In the genomic region with DNA sequence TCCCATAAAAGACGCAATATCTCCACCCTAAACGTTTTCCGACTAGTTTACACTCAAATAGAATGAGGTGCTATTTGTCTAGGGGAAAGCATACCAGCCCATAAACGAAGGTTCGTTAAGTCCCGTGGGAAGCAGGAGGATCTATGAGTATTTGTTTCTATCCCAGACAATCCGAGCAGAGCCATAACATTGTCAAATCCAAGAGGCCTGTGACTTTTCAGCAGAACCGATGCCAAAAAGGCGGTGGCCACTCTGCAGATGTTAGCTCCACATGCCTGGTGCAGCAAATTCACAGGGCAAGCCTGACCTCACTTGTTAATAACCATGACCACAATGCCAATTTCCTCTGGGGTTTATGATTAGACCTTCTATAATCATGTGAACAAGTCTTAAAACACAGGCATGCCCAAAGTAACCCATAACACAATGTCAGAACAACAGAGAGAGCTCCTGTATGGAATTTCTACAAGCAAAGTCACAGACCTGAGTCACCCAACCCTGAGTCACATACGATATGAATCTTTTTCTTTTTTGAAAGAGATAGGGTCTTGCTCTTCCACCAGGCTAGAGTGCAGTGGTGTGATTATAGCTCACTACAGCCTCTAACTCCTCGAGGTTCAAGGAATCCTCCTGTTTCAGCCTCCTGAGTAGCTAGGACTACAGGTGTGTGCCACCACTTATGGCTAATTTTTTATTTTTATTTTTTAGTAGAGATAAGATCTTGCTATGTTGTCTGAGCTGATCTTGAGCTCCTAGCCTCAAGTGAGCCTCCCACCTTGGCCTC, we compare ENCODE assay signal across 1 cellular context.
TF ChIP-seq lines count a peak whose summit lies in the region.

No MANE protein-coding gene starts in this region.

TF ChIP-seq in K562, 482 proteins besides CTCF, POLR2A, EP300 and RAD21 (continued from another document and continues in another):
- TF ChIP-seq, protein P1, sequence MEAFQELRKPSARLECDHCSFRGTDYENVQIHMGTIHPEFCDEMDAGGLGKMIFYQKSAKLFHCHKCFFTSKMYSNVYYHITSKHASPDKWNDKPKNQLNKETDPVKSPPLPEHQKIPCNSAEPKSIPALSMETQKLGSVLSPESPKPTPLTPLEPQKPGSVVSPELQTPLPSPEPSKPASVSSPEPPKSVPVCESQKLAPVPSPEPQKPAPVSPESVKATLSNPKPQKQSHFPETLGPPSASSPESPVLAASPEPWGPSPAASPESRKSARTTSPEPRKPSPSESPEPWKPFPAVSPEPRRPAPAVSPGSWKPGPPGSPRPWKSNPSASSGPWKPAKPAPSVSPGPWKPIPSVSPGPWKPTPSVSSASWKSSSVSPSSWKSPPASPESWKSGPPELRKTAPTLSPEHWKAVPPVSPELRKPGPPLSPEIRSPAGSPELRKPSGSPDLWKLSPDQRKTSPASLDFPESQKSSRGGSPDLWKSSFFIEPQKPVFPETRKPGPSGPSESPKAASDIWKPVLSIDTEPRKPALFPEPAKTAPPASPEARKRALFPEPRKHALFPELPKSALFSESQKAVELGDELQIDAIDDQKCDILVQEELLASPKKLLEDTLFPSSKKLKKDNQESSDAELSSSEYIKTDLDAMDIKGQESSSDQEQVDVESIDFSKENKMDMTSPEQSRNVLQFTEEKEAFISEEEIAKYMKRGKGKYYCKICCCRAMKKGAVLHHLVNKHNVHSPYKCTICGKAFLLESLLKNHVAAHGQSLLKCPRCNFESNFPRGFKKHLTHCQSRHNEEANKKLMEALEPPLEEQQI (IDR thresholded peaks at IDR 0.05) = peak; percentile 86
- TF ChIP-seq, protein P2, sequence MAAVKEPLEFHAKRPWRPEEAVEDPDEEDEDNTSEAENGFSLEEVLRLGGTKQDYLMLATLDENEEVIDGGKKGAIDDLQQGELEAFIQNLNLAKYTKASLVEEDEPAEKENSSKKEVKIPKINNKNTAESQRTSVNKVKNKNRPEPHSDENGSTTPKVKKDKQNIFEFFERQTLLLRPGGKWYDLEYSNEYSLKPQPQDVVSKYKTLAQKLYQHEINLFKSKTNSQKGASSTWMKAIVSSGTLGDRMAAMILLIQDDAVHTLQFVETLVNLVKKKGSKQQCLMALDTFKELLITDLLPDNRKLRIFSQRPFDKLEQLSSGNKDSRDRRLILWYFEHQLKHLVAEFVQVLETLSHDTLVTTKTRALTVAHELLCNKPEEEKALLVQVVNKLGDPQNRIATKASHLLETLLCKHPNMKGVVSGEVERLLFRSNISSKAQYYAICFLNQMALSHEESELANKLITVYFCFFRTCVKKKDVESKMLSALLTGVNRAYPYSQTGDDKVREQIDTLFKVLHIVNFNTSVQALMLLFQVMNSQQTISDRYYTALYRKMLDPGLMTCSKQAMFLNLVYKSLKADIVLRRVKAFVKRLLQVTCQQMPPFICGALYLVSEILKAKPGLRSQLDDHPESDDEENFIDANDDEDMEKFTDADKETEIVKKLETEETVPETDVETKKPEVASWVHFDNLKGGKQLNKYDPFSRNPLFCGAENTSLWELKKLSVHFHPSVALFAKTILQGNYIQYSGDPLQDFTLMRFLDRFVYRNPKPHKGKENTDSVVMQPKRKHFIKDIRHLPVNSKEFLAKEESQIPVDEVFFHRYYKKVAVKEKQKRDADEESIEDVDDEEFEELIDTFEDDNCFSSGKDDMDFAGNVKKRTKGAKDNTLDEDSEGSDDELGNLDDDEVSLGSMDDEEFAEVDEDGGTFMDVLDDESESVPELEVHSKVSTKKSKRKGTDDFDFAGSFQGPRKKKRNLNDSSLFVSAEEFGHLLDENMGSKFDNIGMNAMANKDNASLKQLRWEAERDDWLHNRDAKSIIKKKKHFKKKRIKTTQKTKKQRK (IDR thresholded peaks at IDR 0.05; ENCODE audit: borderline replicate concordance, low read depth, low read length) = no peak
- TF ChIP-seq TCF3 (CRISPR knock-in tag; IDR thresholded peaks at IDR 0.05) (peak; percentile 37; the same call in 1 of the 2 replicates), SIN3A (IDR thresholded peaks at IDR 0.05; ENCODE audit: borderline replicate concordance in 2 of 2, control insufficient read depth in 1 of 2, low read depth in 2 of 2, low read length in 2 of 2) (no peak), TRIM24 (IDR thresholded peaks at IDR 0.05) (0 out of 4 replicates have a peak, but pooled peaks have one; percentile 35 to 52), TEAD1 (CRISPR knock-in tag; IDR thresholded peaks at IDR 0.05) (0 out of 4 replicates have a peak, but pooled peaks of 1 of the 2 experiments have one; percentile 17), SIX5 (IDR thresholded peaks at IDR 0.05; ENCODE audit: borderline replicate concordance in 1 of 2, insufficient read depth in 1 of 2, low read depth in 1 of 2, low read length in 2 of 2) (no peak), HMG20B (CRISPR knock-in tag; IDR thresholded peaks at IDR 0.05) (no peak), SAFB2 (IDR thresholded peaks at IDR 0.05; ENCODE audit: borderline replicate concordance, low read depth, low read length, severe bottlenecking) (no peak), FOXM1 (IDR thresholded peaks at IDR 0.05; ENCODE audit: low read depth) (peak; percentile 48; the same call in 1 of the 2 replicates), FOXM1 (CRISPR knock-in tag; IDR thresholded peaks at IDR 0.05; ENCODE audit: low read depth) (no peak), SMAD2 (IDR thresholded peaks at IDR 0.05; ENCODE audit: low read depth, low read length) (no peak), NFE2 (IDR thresholded peaks at IDR 0.05; ENCODE audit: low read depth) (peak; percentile 85), EZH2 (IDR thresholded peaks at IDR 0.05; ENCODE audit: borderline replicate concordance, low read depth, low read length) (no peak), ZNF263 (CRISPR knock-in tag; IDR thresholded peaks at IDR 0.05; ENCODE audit: borderline replicate concordance) (no peak), BCOR (IDR thresholded peaks at IDR 0.05) (peak; percentile 69), MAFK (IDR thresholded peaks at IDR 0.05; ENCODE audit: low read length) (peak; percentile 30; the same call in 1 of the 2 replicates), ZNF239 (CRISPR knock-in tag; IDR thresholded peaks at IDR 0.05) (no peak), ESRRA (IDR thresholded peaks at IDR 0.05; ENCODE audit: borderline replicate concordance, low read depth) (no peak), SRSF7 (optimal IDR thresholded peaks at IDR 0.05; ENCODE audit: low read depth, low read length) (no peak), ZNF3 (CRISPR knock-in tag; IDR thresholded peaks at IDR 0.05) (peak; percentile 75; the same call in 1 of the 2 replicates), NEUROD1 (IDR thresholded peaks at IDR 0.05; ENCODE audit: borderline replicate concordance, low read depth, low read length, partially characterized antibody) (peak; percentile 29), CBX8 (IDR thresholded peaks at IDR 0.05; ENCODE audit: borderline replicate concordance, extremely low read depth, low read depth, low read length, poor library complexity, severe bottlenecking) (no peak), HDAC2 (IDR thresholded peaks at IDR 0.05) (peak; percentile 75), TEAD4 (IDR thresholded peaks at IDR 0.05; ENCODE audit: low read length) (peak; percentile 50), TEAD4 (CRISPR knock-in tag; IDR thresholded peaks at IDR 0.05; ENCODE audit: borderline replicate concordance) (no peak), SP1 (CRISPR knock-in tag; IDR thresholded peaks at IDR 0.05) (no peak), CCAR2 (IDR thresholded peaks at IDR 0.05; ENCODE audit: low read depth, low read length) (no peak)
- TF ChIP-seq, protein P3, sequence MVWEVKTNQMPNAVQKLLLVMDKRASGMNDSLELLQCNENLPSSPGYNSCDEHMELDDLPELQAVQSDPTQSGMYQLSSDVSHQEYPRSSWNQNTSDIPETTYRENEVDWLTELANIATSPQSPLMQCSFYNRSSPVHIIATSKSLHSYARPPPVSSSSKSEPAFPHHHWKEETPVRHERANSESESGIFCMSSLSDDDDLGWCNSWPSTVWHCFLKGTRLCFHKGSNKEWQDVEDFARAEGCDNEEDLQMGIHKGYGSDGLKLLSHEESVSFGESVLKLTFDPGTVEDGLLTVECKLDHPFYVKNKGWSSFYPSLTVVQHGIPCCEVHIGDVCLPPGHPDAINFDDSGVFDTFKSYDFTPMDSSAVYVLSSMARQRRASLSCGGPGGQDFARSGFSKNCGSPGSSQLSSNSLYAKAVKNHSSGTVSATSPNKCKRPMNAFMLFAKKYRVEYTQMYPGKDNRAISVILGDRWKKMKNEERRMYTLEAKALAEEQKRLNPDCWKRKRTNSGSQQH (CRISPR knock-in tag; IDR thresholded peaks at IDR 0.05) = no peak
- TF ChIP-seq, protein P4, sequence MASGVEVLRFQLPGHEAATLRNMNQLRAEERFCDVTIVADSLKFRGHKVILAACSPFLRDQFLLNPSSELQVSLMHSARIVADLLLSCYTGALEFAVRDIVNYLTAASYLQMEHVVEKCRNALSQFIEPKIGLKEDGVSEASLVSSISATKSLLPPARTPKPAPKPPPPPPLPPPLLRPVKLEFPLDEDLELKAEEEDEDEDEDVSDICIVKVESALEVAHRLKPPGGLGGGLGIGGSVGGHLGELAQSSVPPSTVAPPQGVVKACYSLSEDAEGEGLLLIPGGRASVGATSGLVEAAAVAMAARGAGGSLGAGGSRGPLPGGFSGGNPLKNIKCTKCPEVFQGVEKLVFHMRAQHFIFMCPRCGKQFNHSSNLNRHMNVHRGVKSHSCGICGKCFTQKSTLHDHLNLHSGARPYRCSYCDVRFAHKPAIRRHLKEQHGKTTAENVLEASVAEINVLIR (CRISPR knock-in tag; IDR thresholded peaks at IDR 0.05) = 0 out of 2 replicates have a peak, but pooled peaks have one; percentile 14
- TF ChIP-seq, protein P5, sequence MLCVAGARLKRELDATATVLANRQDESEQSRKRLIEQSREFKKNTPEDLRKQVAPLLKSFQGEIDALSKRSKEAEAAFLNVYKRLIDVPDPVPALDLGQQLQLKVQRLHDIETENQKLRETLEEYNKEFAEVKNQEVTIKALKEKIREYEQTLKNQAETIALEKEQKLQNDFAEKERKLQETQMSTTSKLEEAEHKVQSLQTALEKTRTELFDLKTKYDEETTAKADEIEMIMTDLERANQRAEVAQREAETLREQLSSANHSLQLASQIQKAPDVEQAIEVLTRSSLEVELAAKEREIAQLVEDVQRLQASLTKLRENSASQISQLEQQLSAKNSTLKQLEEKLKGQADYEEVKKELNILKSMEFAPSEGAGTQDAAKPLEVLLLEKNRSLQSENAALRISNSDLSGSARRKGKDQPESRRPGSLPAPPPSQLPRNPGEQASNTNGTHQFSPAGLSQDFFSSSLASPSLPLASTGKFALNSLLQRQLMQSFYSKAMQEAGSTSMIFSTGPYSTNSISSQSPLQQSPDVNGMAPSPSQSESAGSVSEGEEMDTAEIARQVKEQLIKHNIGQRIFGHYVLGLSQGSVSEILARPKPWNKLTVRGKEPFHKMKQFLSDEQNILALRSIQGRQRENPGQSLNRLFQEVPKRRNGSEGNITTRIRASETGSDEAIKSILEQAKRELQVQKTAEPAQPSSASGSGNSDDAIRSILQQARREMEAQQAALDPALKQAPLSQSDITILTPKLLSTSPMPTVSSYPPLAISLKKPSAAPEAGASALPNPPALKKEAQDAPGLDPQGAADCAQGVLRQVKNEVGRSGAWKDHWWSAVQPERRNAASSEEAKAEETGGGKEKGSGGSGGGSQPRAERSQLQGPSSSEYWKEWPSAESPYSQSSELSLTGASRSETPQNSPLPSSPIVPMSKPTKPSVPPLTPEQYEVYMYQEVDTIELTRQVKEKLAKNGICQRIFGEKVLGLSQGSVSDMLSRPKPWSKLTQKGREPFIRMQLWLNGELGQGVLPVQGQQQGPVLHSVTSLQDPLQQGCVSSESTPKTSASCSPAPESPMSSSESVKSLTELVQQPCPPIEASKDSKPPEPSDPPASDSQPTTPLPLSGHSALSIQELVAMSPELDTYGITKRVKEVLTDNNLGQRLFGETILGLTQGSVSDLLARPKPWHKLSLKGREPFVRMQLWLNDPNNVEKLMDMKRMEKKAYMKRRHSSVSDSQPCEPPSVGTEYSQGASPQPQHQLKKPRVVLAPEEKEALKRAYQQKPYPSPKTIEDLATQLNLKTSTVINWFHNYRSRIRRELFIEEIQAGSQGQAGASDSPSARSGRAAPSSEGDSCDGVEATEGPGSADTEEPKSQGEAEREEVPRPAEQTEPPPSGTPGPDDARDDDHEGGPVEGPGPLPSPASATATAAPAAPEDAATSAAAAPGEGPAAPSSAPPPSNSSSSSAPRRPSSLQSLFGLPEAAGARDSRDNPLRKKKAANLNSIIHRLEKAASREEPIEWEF (CRISPR knock-in tag; IDR thresholded peaks at IDR 0.05) = no peak
- TF ChIP-seq, protein P6, sequence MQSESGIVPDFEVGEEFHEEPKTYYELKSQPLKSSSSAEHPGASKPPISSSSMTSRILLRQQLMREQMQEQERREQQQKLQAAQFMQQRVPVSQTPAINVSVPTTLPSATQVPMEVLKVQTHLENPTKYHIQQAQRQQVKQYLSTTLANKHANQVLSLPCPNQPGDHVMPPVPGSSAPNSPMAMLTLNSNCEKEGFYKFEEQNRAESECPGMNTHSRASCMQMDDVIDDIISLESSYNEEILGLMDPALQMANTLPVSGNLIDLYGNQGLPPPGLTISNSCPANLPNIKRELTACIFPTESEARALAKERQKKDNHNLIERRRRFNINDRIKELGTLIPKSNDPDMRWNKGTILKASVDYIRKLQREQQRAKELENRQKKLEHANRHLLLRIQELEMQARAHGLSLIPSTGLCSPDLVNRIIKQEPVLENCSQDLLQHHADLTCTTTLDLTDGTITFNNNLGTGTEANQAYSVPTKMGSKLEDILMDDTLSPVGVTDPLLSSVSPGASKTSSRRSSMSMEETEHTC (IDR thresholded peaks at IDR 0.05) = 0 out of 2 replicates have a peak, but pooled peaks have one; percentile 25
- TF ChIP-seq, protein P7, sequence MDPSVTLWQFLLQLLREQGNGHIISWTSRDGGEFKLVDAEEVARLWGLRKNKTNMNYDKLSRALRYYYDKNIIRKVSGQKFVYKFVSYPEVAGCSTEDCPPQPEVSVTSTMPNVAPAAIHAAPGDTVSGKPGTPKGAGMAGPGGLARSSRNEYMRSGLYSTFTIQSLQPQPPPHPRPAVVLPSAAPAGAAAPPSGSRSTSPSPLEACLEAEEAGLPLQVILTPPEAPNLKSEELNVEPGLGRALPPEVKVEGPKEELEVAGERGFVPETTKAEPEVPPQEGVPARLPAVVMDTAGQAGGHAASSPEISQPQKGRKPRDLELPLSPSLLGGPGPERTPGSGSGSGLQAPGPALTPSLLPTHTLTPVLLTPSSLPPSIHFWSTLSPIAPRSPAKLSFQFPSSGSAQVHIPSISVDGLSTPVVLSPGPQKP (CRISPR knock-in tag; IDR thresholded peaks at IDR 0.05) = no peak
- TF ChIP-seq, protein P8, sequence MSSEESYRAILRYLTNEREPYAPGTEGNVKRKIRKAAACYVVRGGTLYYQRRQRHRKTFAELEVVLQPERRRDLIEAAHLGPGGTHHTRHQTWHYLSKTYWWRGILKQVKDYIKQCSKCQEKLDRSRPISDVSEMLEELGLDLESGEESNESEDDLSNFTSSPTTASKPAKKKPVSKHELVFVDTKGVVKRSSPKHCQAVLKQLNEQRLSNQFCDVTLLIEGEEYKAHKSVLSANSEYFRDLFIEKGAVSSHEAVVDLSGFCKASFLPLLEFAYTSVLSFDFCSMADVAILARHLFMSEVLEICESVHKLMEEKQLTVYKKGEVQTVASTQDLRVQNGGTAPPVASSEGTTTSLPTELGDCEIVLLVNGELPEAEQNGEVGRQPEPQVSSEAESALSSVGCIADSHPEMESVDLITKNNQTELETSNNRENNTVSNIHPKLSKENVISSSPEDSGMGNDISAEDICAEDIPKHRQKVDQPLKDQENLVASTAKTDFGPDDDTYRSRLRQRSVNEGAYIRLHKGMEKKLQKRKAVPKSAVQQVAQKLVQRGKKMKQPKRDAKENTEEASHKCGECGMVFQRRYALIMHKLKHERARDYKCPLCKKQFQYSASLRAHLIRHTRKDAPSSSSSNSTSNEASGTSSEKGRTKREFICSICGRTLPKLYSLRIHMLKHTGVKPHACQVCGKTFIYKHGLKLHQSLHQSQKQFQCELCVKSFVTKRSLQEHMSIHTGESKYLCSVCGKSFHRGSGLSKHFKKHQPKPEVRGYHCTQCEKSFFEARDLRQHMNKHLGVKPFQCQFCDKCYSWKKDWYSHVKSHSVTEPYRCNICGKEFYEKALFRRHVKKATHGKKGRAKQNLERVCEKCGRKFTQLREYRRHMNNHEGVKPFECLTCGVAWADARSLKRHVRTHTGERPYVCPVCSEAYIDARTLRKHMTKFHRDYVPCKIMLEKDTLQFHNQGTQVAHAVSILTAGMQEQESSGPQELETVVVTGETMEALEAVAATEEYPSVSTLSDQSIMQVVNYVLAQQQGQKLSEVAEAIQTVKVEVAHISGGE (CRISPR knock-in tag; IDR thresholded peaks at IDR 0.05) = 0 out of 6 replicates have a peak, but pooled peaks of 1 of the 3 experiments have one; percentile 16
